Comparison of ENCODE assay signal across 17 cellular contexts in the genomic region with DNA sequence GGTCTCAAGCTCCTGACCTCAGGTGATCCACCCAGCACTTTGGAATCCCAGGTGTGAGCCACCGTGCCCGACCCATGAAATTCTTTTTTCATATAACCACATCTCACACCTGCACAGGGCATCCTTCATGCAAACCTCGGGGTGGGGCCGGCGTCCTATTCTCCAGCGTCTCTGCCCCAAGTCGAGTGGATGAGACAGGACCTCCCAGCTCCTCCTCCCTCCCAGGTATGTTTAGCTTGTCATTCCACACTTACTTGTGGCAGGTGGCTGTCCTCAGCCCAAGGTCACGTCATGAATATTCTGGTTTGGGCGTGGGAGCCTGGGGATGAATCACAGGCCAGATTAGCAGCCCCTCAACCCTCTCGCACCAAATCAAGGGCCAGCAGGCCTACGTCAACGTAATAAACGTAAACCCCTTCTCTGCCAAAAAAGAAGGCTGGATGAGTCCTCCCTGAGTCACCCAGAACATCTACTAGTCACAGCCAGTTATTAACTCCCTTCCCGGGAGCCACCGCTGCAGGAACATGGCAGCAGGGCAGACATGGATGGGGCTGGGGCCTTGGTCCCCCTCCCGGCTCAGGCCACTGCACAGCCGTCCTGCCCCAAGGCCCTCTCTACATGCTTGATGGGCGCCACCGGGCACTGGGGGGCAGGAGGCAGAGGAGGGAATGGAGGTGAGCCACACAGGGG.
A peak's percentile ranks its signal among the peaks of the same experiment; 100 is the strongest.
DNase-seq lines count a peak whose midpoint lies in the region; ATAC-seq and TF ChIP-seq lines count a peak whose summit lies in the region.
"Had no signal": no experiment of that assay in that cellular context is flagged by ENCODE, and none has a peak within 500 bp of the region (broad histone marks: within the 10 kb centered on the region; RNA-seq: fewer than 3 reads in every experiment).

No MANE protein-coding gene starts in this region.

- H4K20me1 ChIP-seq in IMR-90 (ENCODE audit: insufficient read depth, low read length) (no peaks in the 10 kb centered on the region), fibroblast of lung (ENCODE audit: control insufficient read depth, extremely low read depth, insufficient read depth, low read length) (no peaks in the 10 kb centered on the region)

- H3K18ac ChIP-seq in IMR-90 (ENCODE audit: low read depth, low read length) = no peak overlapping the region

- no peaks in the 10 kb centered on the region for H3K79me1 ChIP-seq in IMR-90 (ENCODE audit: low read depth in 1 of 2, low read length in 2 of 2)

- H2AFZ ChIP-seq in IMR-90 (replicated peaks; ENCODE audit: low read length, poor library complexity) (no peak overlapping the region), fibroblast of lung (ENCODE audit: low read length) (no peak overlapping the region)
- H2AFZ ChIP-seq: PC-9 had no signal

- H3K36me3 Mint-ChIP-seq in activated CD4-positive, alpha-beta T cell treated with anti-CD3 and anti-CD28 coated beads for 36 hours (ENCODE audit: low read depth) = no peaks in the 10 kb centered on the region
- H3K36me3 Mint-ChIP-seq: CD4-positive, alpha-beta memory T cell had no signal

- DNase-seq in activated CD4-positive, alpha-beta T cell treated with anti-CD3 and anti-CD28 coated beads for 36 hours = peak; percentile 2
- no peak for DNase-seq in activated CD4-positive, alpha-beta T cell treated with anti-CD3 and anti-CD28 coated beads, Interleukin-2, amount 50 U/mL, for 4 hours
- DNase-seq in IMR-90 = peak; percentile 62
- peak; percentile 7 to 47 for DNase-seq in fibroblast of lung (ENCODE audit: low read depth in 2 of 2)
- DNase-seq in sciatic nerve (ENCODE audit: low spot score) = peak; percentile 27
- DNase-seq in coronary artery (ENCODE audit: low spot score) = no peak
- no peak for DNase-seq in DMS153 treated with DMSO at 0.1 percent for 48 hours (lab: John Stamatoyannopoulos, UW; ENCODE audit: unreplicated experiment)
- DNase-seq: activated CD4-positive, alpha-beta T cell treated with anti-CD3 and anti-CD28 coated beads for 1 hour; CD4-positive, alpha-beta memory T cell; DND-41; erythroblast; NCI-H187; NCI-H510A treated with DMSO at 0.1 percent for 48 hours; PC-9 had no signal

- TF ChIP-seq CTCF in IMR-90 (conservative IDR thresholded peaks at IDR 0.05; ENCODE audit: low read depth, low read length) = no peak
- no peak for TF ChIP-seq CTCF in fibroblast of lung (conservative IDR thresholded peaks at IDR 0.05 in 1 of 2, IDR thresholded peaks at IDR 0.05 in 1 of 2; ENCODE audit: low read depth in 1 of 2, low read length in 2 of 2)
- no peak for TF ChIP-seq CTCF in coronary artery (IDR thresholded peaks at IDR 0.05)

- no peaks in the 10 kb centered on the region for H3K9me3 Mint-ChIP-seq in activated CD4-positive, alpha-beta T cell treated with anti-CD3 and anti-CD28 coated beads for 36 hours (ENCODE audit: low read depth)
- H3K9me3 Mint-ChIP-seq: CD4-positive, alpha-beta memory T cell had no signal

- H3K14ac ChIP-seq in IMR-90 (replicated peaks; ENCODE audit: low read depth, low read length) = no peak overlapping the region

- POLR2A ChIA-PET in activated CD4-positive, alpha-beta T cell treated with anti-CD3 and anti-CD28 coated beads for 36 hours (lab: Charles Lee) = no interaction called here
- POLR2A ChIA-PET in IMR-90 (lab: Charles Lee; ENCODE audit: unreplicated experiment) = no interaction called here

- CTCF ChIA-PET in activated CD4-positive, alpha-beta T cell treated with anti-CD3 and anti-CD28 coated beads for 36 hours (lab: Charles Lee) = no interaction called here
- CTCF ChIA-PET in IMR-90 (lab: Yijun Ruan, JAX) = no interaction called here

- H3K56ac ChIP-seq in IMR-90 (ENCODE audit: extremely low read depth, insufficient read depth, low read length) = no peak overlapping the region

- BruUV-seq in IMR-90 (replicated peaks; lab: Mats Ljungman, UMichigan) = no TSS peak

- in situ Hi-C loops in IMR-90 (cut with MboI; ENCODE audit: low sequenced_read_pairs) = no loop called here

- no peak overlapping the region for H4K8ac ChIP-seq in IMR-90 (ENCODE audit: low read depth in 2 of 2, low read length in 2 of 2)

- no peak overlapping the region for H4K5ac ChIP-seq in IMR-90 (ENCODE audit: low read depth, low read length)

- peaks cover 9% of the 10 kb centered on the region for H3K27me3 Mint-ChIP-seq in activated CD4-positive, alpha-beta T cell treated with anti-CD3 and anti-CD28 coated beads for 36 hours

- TF ChIP-seq POLR2A in IMR-90 (IDR thresholded peaks at IDR 0.05; ENCODE audit: low read depth, low read length) = no peak

- H3K9ac ChIP-seq in IMR-90 (ENCODE audit: low read depth, low read length) (no peak overlapping the region), fibroblast of lung (ENCODE audit: insufficient read depth, low read length) (no peak overlapping the region)

- WGBS in IMR-90 (ENCODE audit: extremely low coverage in 2 of 2, insufficient read length in 1 of 2), 2 experiments = 31% methylated on average over 3 of the region's 19 CpGs; no CpG with 5 or more reads in 1 of the 2 experiments

- H3K4me2 ChIP-seq in IMR-90 (ENCODE audit: low read depth, low read length) = no peak overlapping the region
- H3K4me2 ChIP-seq in fibroblast of lung (ENCODE audit: extremely low read depth, insufficient read depth, low read length) = no peak overlapping the region
- H3K4me2 ChIP-seq: PC-9 had no signal

- no peak overlapping the region for H2BK15ac ChIP-seq in IMR-90 (ENCODE audit: low read depth, low read length)

- H3K36me3 ChIP-seq in IMR-90 (ENCODE audit: control insufficient read depth, insufficient read depth, low read length) (no peaks in the 10 kb centered on the region), fibroblast of lung (ENCODE audit: control insufficient read depth, insufficient read depth, low read length) (no peaks in the 10 kb centered on the region)

- no peak for TF ChIP-seq RAD21 in IMR-90 (IDR thresholded peaks at IDR 0.05; ENCODE audit: low read length)

- H4K91ac ChIP-seq in IMR-90 (ENCODE audit: insufficient read depth, low read depth, low read length) = no peak overlapping the region

- no peak overlapping the region for H2AK9ac ChIP-seq in IMR-90 (replicated peaks; ENCODE audit: low read depth, low read length, poor library complexity)

- H3K23ac ChIP-seq in IMR-90 (ENCODE audit: low read depth, low read length) = no peak overlapping the region

- H2BK5ac ChIP-seq in IMR-90 (ENCODE audit: low read depth, low read length, poor library complexity, severe bottlenecking) = no peak overlapping the region

- no peaks in the 10 kb centered on the region for H3K9me1 ChIP-seq in IMR-90 (ENCODE audit: insufficient read depth, low read length)

- H3K4ac ChIP-seq in IMR-90 (ENCODE audit: low read depth, low read length) = no peak overlapping the region

- ATAC-seq in activated CD4-positive, alpha-beta T cell treated with anti-CD3 and anti-CD28 coated beads for 36 hours = no peak
- ATAC-seq in IMR-90 (ENCODE audit: low read depth) = peak; percentile 27; the same call in 1 of the 2 replicates
- ATAC-seq in sciatic nerve = no peak
- ATAC-seq in HG02852 (IDR thresholded peaks at IDR 0.05; ENCODE audit: unreplicated experiment) = no peak

- no peak overlapping the region for H3K4me3 ChIP-seq in IMR-90 (ENCODE audit: insufficient read depth, low read depth, low read length)
- H3K4me3 ChIP-seq in fibroblast of lung (replicated peaks in 1 of 4; ENCODE audit: control extremely low read depth in 1 of 4, insufficient read depth in 1 of 4, low read depth in 3 of 4, low read length in 4 of 4) = no peak overlapping the region
- H3K4me3 ChIP-seq in coronary artery = no peak overlapping the region
- H3K4me3 ChIP-seq: PC-9 had no signal

- no peaks in the 10 kb centered on the region for H3K4me1 Mint-ChIP-seq in activated CD4-positive, alpha-beta T cell treated with anti-CD3 and anti-CD28 coated beads for 36 hours
- H3K4me1 Mint-ChIP-seq: CD4-positive, alpha-beta memory T cell had no signal

- H3K27ac Mint-ChIP-seq in activated CD4-positive, alpha-beta T cell treated with anti-CD3 and anti-CD28 coated beads for 36 hours = no peak overlapping the region
- H3K27ac Mint-ChIP-seq: CD4-positive, alpha-beta memory T cell; progenitor cell of endocrine pancreas had no signal

- no peaks in the 10 kb centered on the region for H3K79me2 ChIP-seq in fibroblast of lung (ENCODE audit: control insufficient read depth, insufficient read depth, low read length)

- H3K4me1 ChIP-seq in IMR-90 (ENCODE audit: control insufficient read depth, insufficient read depth, low read length) = no peaks in the 10 kb centered on the region
- H3K4me1 ChIP-seq in fibroblast of lung (ENCODE audit: control insufficient read depth, extremely low read depth, insufficient read depth, low read length) = no peaks in the 10 kb centered on the region

- H3K9me3 ChIP-seq in IMR-90 (ENCODE audit: control insufficient read depth, insufficient read depth, low read length) = peaks cover 3% of the 10 kb centered on the region; the same call in 1 of the 2 replicates
- no peaks in the 10 kb centered on the region for H3K9me3 ChIP-seq in fibroblast of lung (ENCODE audit: control insufficient read depth, insufficient read depth, low read depth, low read length)

- no peak overlapping the region for H3K4me3 Mint-ChIP-seq in activated CD4-positive, alpha-beta T cell treated with anti-CD3 and anti-CD28 coated beads for 36 hours
- H3K4me3 Mint-ChIP-seq: CD4-positive, alpha-beta memory T cell had no signal

- H2AK5ac ChIP-seq in IMR-90 (ENCODE audit: low read depth, low read length) = no peak overlapping the region

- peaks cover 32% of the 10 kb centered on the region for H3K27me3 ChIP-seq in IMR-90 (ENCODE audit: control insufficient read depth, insufficient read depth, low read length)
- H3K27me3 ChIP-seq in fibroblast of lung (ENCODE audit: control insufficient read depth, insufficient read depth, low read length) = no peaks in the 10 kb centered on the region

- H3K27ac ChIP-seq in IMR-90 (ENCODE audit: insufficient read depth, low read length) (no peak overlapping the region), fibroblast of lung (ENCODE audit: insufficient read depth, low read length) (no peak overlapping the region), coronary artery (no peak overlapping the region)
- H3K27ac ChIP-seq: HL-60, PC-9 had no signal

- H2BK120ac ChIP-seq in IMR-90 (ENCODE audit: low read depth, low read length) = no peak overlapping the region

- dilution Hi-C loops in IMR-90 (cut with HindIII; ENCODE audit: low sequenced_read_pairs, unreplicated experiment) = no loop called here

- no peak overlapping the region for H2BK20ac ChIP-seq in IMR-90 (ENCODE audit: low read depth, low read length)

- intact Hi-C loops in activated CD4-positive, alpha-beta T cell treated with anti-CD3 and anti-CD28 coated beads for 36 hours (cut with DNase I, micrococcal nuclease) = no loop called here
- intact Hi-C loops in IMR-90 (cut with micrococcal nuclease) = no loop called here
- intact Hi-C loops in sciatic nerve (cut with DNase I) = no loop called here

TF ChIP-seq in IMR-90, 13 proteins besides CTCF, POLR2A, EP300 and RAD21:
- TF ChIP-seq MAZ (IDR thresholded peaks at IDR 0.05; ENCODE audit: borderline replicate concordance, low read depth, low read length) = no peak
- no peak for TF ChIP-seq MAFK (IDR thresholded peaks at IDR 0.05; ENCODE audit: low read depth, low read length)
- TF ChIP-seq NFE2L2 (IDR thresholded peaks at IDR 0.05; ENCODE audit: low read depth, low read length) = no peak
TF ChIP-seq in IMR-90: peak in this region for 0.

Comparison
In these comparisons a context has a peak if more than half of its experiments do, and no peak if none do; other contexts are left out.
1. DNase-seq: peak in activated CD4-positive, alpha-beta T cell treated with anti-CD3 and anti-CD28 coated beads for 36 hours (single experiment), IMR-90 (single experiment), fibroblast of lung (2 of 2) and sciatic nerve (single experiment); none in activated CD4-positive, alpha-beta T cell treated with anti-CD3 and anti-CD28 coated beads, Interleukin-2, amount 50 U/mL, for 4 hours (0 of 2), coronary artery (single experiment) and DMS153 treated with DMSO at 0.1 percent for 48 hours (single experiment).